Comparison of ENCODE assay signal across 15 cellular contexts in genomic region chr9:96085536-96086143, GRCh38.
"Had no signal": no experiment of that assay in that cellular context is flagged by ENCODE, and none has a peak within 500 bp of the region (broad histone marks: within the 10 kb centered on the region; RNA-seq: fewer than 3 reads in every experiment).

No MANE protein-coding gene starts in this region.

- DNase-seq: cortex of kidney; dorsolateral prefrontal cortex; effector CD8-positive, alpha-beta T cell; foreskin melanocyte; heart right ventricle; hypothalamus; left ventricle myocardium superior; naive thymus-derived CD4-positive, alpha-beta T cell; posterior cingulate gyrus; small intestine; stimulated activated CD4-positive, alpha-beta T cell treated with anti-CD3 and anti-CD28 coated beads, Interleukin-12 subunit alpha, Interleukin-12 subunit beta, amount 100 ng/mL, for 4 hours; stimulated activated naive CD4-positive, alpha-beta T cell treated with Interleukin-2 at 50 U/mL for 16 hours; upper lobe of left lung; uterus had no signal

- H3K27me3 ChIP-seq: dorsolateral prefrontal cortex, upper lobe of left lung, uterus had no signal

- H3K4me3 ChIP-seq: dorsolateral prefrontal cortex, heart right ventricle, lung, upper lobe of left lung, uterus had no signal

- H3K4me3 Mint-ChIP-seq: naive thymus-derived CD4-positive, alpha-beta T cell had no signal

- H3K9me3 ChIP-seq: upper lobe of left lung, uterus had no signal

- H3K36me3 ChIP-seq: heart right ventricle, upper lobe of left lung, uterus had no signal

- H3K27ac ChIP-seq: dorsolateral prefrontal cortex, heart right ventricle, upper lobe of left lung, uterus had no signal

- ATAC-seq: heart right ventricle; left ventricle myocardium superior; naive thymus-derived CD4-positive, alpha-beta T cell had no signal

- H3K27ac Mint-ChIP-seq: naive thymus-derived CD4-positive, alpha-beta T cell had no signal

- H3K4me1 ChIP-seq: heart right ventricle, upper lobe of left lung, uterus had no signal
